ENCODE assay signal across 12 cellular contexts in genomic region chr12:72267974-72268373, GRCh38. TPM values are rescaled to one million over a fixed set of nuclear protein-coding genes. Genes with fewer than 3 reads are reported as not detected.
A peak's percentile ranks its signal among the peaks of the same experiment; 100 is the strongest.
DNase-seq lines count a peak whose midpoint lies in the region; ATAC-seq and TF ChIP-seq lines count a peak whose summit lies in the region.
"Had no signal": no experiment of that assay in that cellular context is flagged by ENCODE, and none has a peak within 500 bp of the region (broad histone marks: within the 10 kb centered on the region; RNA-seq: fewer than 3 reads in every experiment).

No MANE protein-coding gene starts in this region.

- peak; percentile 38 for TF ChIP-seq CTCF in LNCaP clone FGC (IDR thresholded peaks at IDR 0.05; ENCODE audit: control insufficient read depth, extremely low read depth, insufficient read depth)
- TF ChIP-seq CTCF in cardiac fibroblast (IDR thresholded peaks at IDR 0.05; ENCODE audit: low read depth, low read length) = peak; percentile 20
- TF ChIP-seq CTCF in neural progenitor cell (IDR thresholded peaks at IDR 0.05) = peak; percentile 34

- peaks cover 32% of the 10 kb centered on the region for H3K27me3 ChIP-seq in neural progenitor cell

- H3K27ac Mint-ChIP-seq in neural progenitor cell = no peak overlapping the region
- H3K27ac Mint-ChIP-seq: activated naive CD4-positive, alpha-beta T cell treated with anti-CD3 and anti-CD28 coated beads, Interleukin-2, amount 50 U/mL, for 24 hours; naive B cell; stimulated activated naive CD8-positive, alpha-beta T cell treated with anti-CD3 and anti-CD28 coated beads, Interleukin-15, Interleukin-2, amounts not matched to agents 100 ng/mL and 50 ng/mL, for 24 hours had no signal

- no peak overlapping the region for H2AFZ ChIP-seq in neural progenitor cell (replicated peaks)

- no peaks in the 10 kb centered on the region for H3K36me3 Mint-ChIP-seq in neural progenitor cell
- H3K36me3 Mint-ChIP-seq: activated naive CD4-positive, alpha-beta T cell treated with anti-CD3 and anti-CD28 coated beads, Interleukin-2, amount 50 U/mL, for 24 hours had no signal

- no peak for ATAC-seq in GM21723 (IDR thresholded peaks at IDR 0.05; ENCODE audit: unreplicated experiment)
- no peak for ATAC-seq in GM21515 (IDR thresholded peaks at IDR 0.05; ENCODE audit: unreplicated experiment)
- no peak for ATAC-seq in esophagus mucosa
- no peak for ATAC-seq in GM19324 (IDR thresholded peaks at IDR 0.05; ENCODE audit: low FRiP score, unreplicated experiment)

- peaks cover 18% of the 10 kb centered on the region for H3K4me1 ChIP-seq in neural progenitor cell

- peak; percentile 32 for DNase-seq in Daoy (ENCODE audit: low read depth)
- DNase-seq in LNCaP clone FGC (ENCODE audit: low read depth) = no peak
- no peak for DNase-seq in cardiac fibroblast (ENCODE audit: low read depth in 2 of 2)
- DNase-seq in neural progenitor cell (ENCODE audit: low spot score) = no peak
- DNase-seq: GDM1, naive B cell had no signal

- H3K9me3 ChIP-seq in neural progenitor cell (ENCODE audit: low read depth) = no peaks in the 10 kb centered on the region

- no peak overlapping the region for H3K4me3 Mint-ChIP-seq in neural progenitor cell
- H3K4me3 Mint-ChIP-seq: activated naive CD4-positive, alpha-beta T cell treated with anti-CD3 and anti-CD28 coated beads, Interleukin-2, amount 50 U/mL, for 24 hours; naive B cell; stimulated activated naive CD8-positive, alpha-beta T cell treated with anti-CD3 and anti-CD28 coated beads, Interleukin-15, Interleukin-2, amounts not matched to agents 100 ng/mL and 50 ng/mL, for 24 hours had no signal

- H3K27ac ChIP-seq in neural progenitor cell = no peak overlapping the region

- H3K4me3 ChIP-seq in LNCaP clone FGC (ENCODE audit: low read depth, low read length) (no peak overlapping the region), cardiac fibroblast (replicated peaks in 1 of 2; ENCODE audit: low read depth in 2 of 2, low read length in 2 of 2) (no peak overlapping the region), neural progenitor cell (no peak overlapping the region)

- no peaks in the 10 kb centered on the region for H3K36me3 ChIP-seq in neural progenitor cell

- H3F3A ChIP-seq in neural progenitor cell (ENCODE audit: low read depth) = peaks cover 12% of the 10 kb centered on the region

- H3K9me3 Mint-ChIP-seq in neural progenitor cell = no peaks in the 10 kb centered on the region
- H3K9me3 Mint-ChIP-seq: activated naive CD4-positive, alpha-beta T cell treated with anti-CD3 and anti-CD28 coated beads, Interleukin-2, amount 50 U/mL, for 24 hours; stimulated activated naive CD8-positive, alpha-beta T cell treated with anti-CD3 and anti-CD28 coated beads, Interleukin-15, Interleukin-2, amounts not matched to agents 100 ng/mL and 50 ng/mL, for 24 hours had no signal

- H3K4me1 Mint-ChIP-seq in neural progenitor cell = peaks cover 21% of the 10 kb centered on the region
- H3K4me1 Mint-ChIP-seq: activated naive CD4-positive, alpha-beta T cell treated with anti-CD3 and anti-CD28 coated beads, Interleukin-2, amount 50 U/mL, for 24 hours had no signal

- peaks cover 10% of the 10 kb centered on the region for H3K27me3 Mint-ChIP-seq in neural progenitor cell (ENCODE audit: insufficient read depth, low read depth)

- H3K79me2 ChIP-seq in neural progenitor cell (ENCODE audit: low read depth) = no peaks in the 10 kb centered on the region

- no peaks in the 10 kb centered on the region for H4K20me1 ChIP-seq in neural progenitor cell (ENCODE audit: low read depth)

- no peak overlapping the region for H3K4me2 ChIP-seq in neural progenitor cell

- H3K9ac ChIP-seq in neural progenitor cell = no peak overlapping the region

RNA-seq across cellular contexts. Expression of gene TRHDE, which starts 4.2 kb away (rescaled TPM):
- total RNA-seq in Daoy (2014; rRNA removed; shearing (Covaris generic)) = 7.9 and 10.7 TPM in 2 replicates
- total RNA-seq in neural progenitor cell (ENCODE audit: low replicate concordance) (0.22 and 4.5 TPM in 2 replicates), esophagus mucosa (0.08 TPM)
